In genomic region chr6:28142446-28142845, GRCh38 we compare ENCODE assay signal across 9 cellular contexts. TPM values are rescaled to one million over a fixed set of nuclear protein-coding genes. Genes with fewer than 3 reads are reported as not detected.
DNase-seq lines count a peak whose midpoint lies in the region; ATAC-seq, FAIRE-seq and TF ChIP-seq lines count a peak whose summit lies in the region.
"Had no signal": no experiment of that assay in that cellular context is flagged by ENCODE, and none has a peak within 500 bp of the region (broad histone marks: within the 10 kb centered on the region; RNA-seq: fewer than 3 reads in every experiment).

No MANE protein-coding gene starts in this region.

- H3K9me3 ChIP-seq in kidney (ENCODE audit: control insufficient read depth in 1 of 2, low read length in 2 of 2): no peaks in the 10 kb centered on the region
- H3K9me3 ChIP-seq in thyroid gland: no peaks in the 10 kb centered on the region

- H3K4me1 ChIP-seq in kidney (ENCODE audit: control insufficient read depth in 1 of 2, insufficient read depth in 1 of 2, low read depth in 1 of 2, low read length in 2 of 2): peaks cover 5 to 6% of the 10 kb centered on the region in 2 donors
- H3K4me1 ChIP-seq in thyroid gland: peaks cover 12 to 17% of the 10 kb centered on the region in 2 donors

- DNase-seq in activated T-cell treated with anti-CD3 and anti-CD28 coated beads, Interleukin-2, amount 50 U/mL, for 4 hours: no peak
- DNase-seq in activated T-cell treated with anti-CD3 and anti-CD28 coated beads, Interleukin-2, amount 50 U/mL, for 1 hour: no peak
- no peak for DNase-seq in activated naive CD8-positive, alpha-beta T cell treated with anti-CD3 and anti-CD28 coated beads for 36 hours
- DNase-seq in kidney (no peak), thyroid gland (no peak), DMS53 treated with DMSO at 0.1 percent for 48 hours (lab: John Stamatoyannopoulos, UW; ENCODE audit: unreplicated experiment) (no peak), D721Med (ENCODE audit: insufficient read length, low spot score) (no peak), NCI-H1105 treated with DMSO at 0.1 percent for 48 hours (lab: John Stamatoyannopoulos, UW) (no peak)
- DNase-seq: stimulated activated CD4-positive, alpha-beta T cell treated with anti-CD3 and anti-CD28 coated beads, Interleukin-4, amount 100 ng/mL, for 1 hour had no signal

- peak overlapping the region; percentile 87 for H3K27ac Mint-ChIP-seq in activated naive CD8-positive, alpha-beta T cell treated with anti-CD3 and anti-CD28 coated beads for 36 hours

- H3K27ac ChIP-seq in kidney (ENCODE audit: low read depth in 2 of 2, low read length in 2 of 2) (no peak overlapping the region), thyroid gland (no peak overlapping the region)

- TF ChIP-seq CTCF in kidney (IDR thresholded peaks at IDR 0.05; ENCODE audit: borderline replicate concordance, extremely low read depth, insufficient read depth) (no peak), thyroid gland (IDR thresholded peaks at IDR 0.05) (no peak), D721Med (IDR thresholded peaks at IDR 0.05; ENCODE audit: insufficient read depth, missing control alignments) (no peak)

- no peak for ATAC-seq in activated T-cell treated with anti-CD3 and anti-CD28 coated beads, Interleukin-2, amount 50 U/mL, for 4 hours

- H3K27me3 ChIP-seq in thyroid gland: no peaks in the 10 kb centered on the region

- H3K9me3 Mint-ChIP-seq in activated T-cell treated with anti-CD3 and anti-CD28 coated beads, Interleukin-2, amount 50 U/mL, for 4 hours: no peaks in the 10 kb centered on the region
- no peaks in the 10 kb centered on the region for H3K9me3 Mint-ChIP-seq in activated naive CD8-positive, alpha-beta T cell treated with anti-CD3 and anti-CD28 coated beads for 36 hours

- peaks cover 22% of the 10 kb centered on the region for H3K36me3 Mint-ChIP-seq in activated T-cell treated with anti-CD3 and anti-CD28 coated beads, Interleukin-2, amount 50 U/mL, for 4 hours (ENCODE audit: insufficient read depth)
- peaks cover 26% of the 10 kb centered on the region for H3K36me3 Mint-ChIP-seq in activated naive CD8-positive, alpha-beta T cell treated with anti-CD3 and anti-CD28 coated beads for 36 hours

- H3K4me1 Mint-ChIP-seq in activated T-cell treated with anti-CD3 and anti-CD28 coated beads, Interleukin-2, amount 50 U/mL, for 4 hours (ENCODE audit: low read depth): peaks cover 63% of the 10 kb centered on the region
- H3K4me1 Mint-ChIP-seq in activated naive CD8-positive, alpha-beta T cell treated with anti-CD3 and anti-CD28 coated beads for 36 hours: peaks cover 52% of the 10 kb centered on the region

- no peaks in the 10 kb centered on the region for H3K27me3 Mint-ChIP-seq in activated T-cell treated with anti-CD3 and anti-CD28 coated beads, Interleukin-2, amount 50 U/mL, for 4 hours (ENCODE audit: low read depth)
- H3K27me3 Mint-ChIP-seq in activated naive CD8-positive, alpha-beta T cell treated with anti-CD3 and anti-CD28 coated beads for 36 hours: no peaks in the 10 kb centered on the region

- no peak for TF ChIP-seq POLR2A in thyroid gland (IDR thresholded peaks at IDR 0.05)

- H3K36me3 ChIP-seq in kidney (ENCODE audit: control insufficient read depth in 1 of 2, insufficient read depth in 2 of 2, low read length in 2 of 2) (peaks cover 0 to 4% of the 10 kb centered on the region in 2 donors), thyroid gland (peaks cover 0 to 3% of the 10 kb centered on the region in 2 donors)

- intact Hi-C loops in kidney (cut with DNase I) (no loop called here), thyroid gland (cut with DNase I) (no loop called here)

- peak overlapping the region; percentile 96 for H3K4me3 Mint-ChIP-seq in activated T-cell treated with anti-CD3 and anti-CD28 coated beads, Interleukin-2, amount 50 U/mL, for 4 hours
- peak overlapping the region; percentile 92 for H3K4me3 Mint-ChIP-seq in activated naive CD8-positive, alpha-beta T cell treated with anti-CD3 and anti-CD28 coated beads for 36 hours

- 16 to 19% methylated on average over 4 of the region's 4 CpGs for WGBS in thyroid gland, 2 donors

- FAIRE-seq in kidney (lab: Jason Lieb, UNC): no peak
- no peak for FAIRE-seq in D721Med (lab: Jason Lieb, UNC)

- H3K4me3 ChIP-seq in kidney (ENCODE audit: low read length in 2 of 2) (peak overlapping the region; percentile 87 to 91), thyroid gland (replicated peaks in 1 of 3) (peak overlapping the region; percentile 42 to 94 (median 82))

- peak overlapping the region; percentile 85 to 93 for H3K9ac ChIP-seq in kidney (ENCODE audit: low read length in 2 of 2)

RNA-seq across cellular contexts. Expression of gene ZKSCAN8, which starts 0.8 kb away (rescaled TPM):
- 10 to 100 TPM; 10.0 to 12.4 (median 11.4) TPM for total RNA-seq in activated T-cell treated with anti-CD3 and anti-CD28 coated beads, Interleukin-2, amount 50 U/mL, for 4 hours
- 10 to 100 TPM; 13.8 to 14.6 TPM for total RNA-seq in activated naive CD8-positive, alpha-beta T cell treated with anti-CD3 and anti-CD28 coated beads for 36 hours
- total RNA-seq in kidney (26.4 TPM), thyroid gland (10 to 100 TPM; 21.5 to 44.2 (median 26.8) TPM)
- 3.5 TPM for polyA plus RNA-seq in kidney (ENCODE audit: insufficient read depth, low read depth, low replicate concordance)

RNA-seq across cellular contexts. Expression of gene ZSCAN16, which starts 18.0 kb away (rescaled TPM):
- 1 to 10 TPM; 3.8 to 4.7 (median 3.9) TPM for total RNA-seq in activated T-cell treated with anti-CD3 and anti-CD28 coated beads, Interleukin-2, amount 50 U/mL, for 4 hours
- total RNA-seq in activated naive CD8-positive, alpha-beta T cell treated with anti-CD3 and anti-CD28 coated beads for 36 hours: 1 to 10 TPM; 2.9 to 3.3 TPM
- total RNA-seq in kidney (6.1 TPM), thyroid gland (1 to 10 TPM; 5.8 to 7.9 (median 7.4) TPM)
- polyA plus RNA-seq in kidney (ENCODE audit: insufficient read depth, low read depth, low replicate concordance): 6.8 TPM
